ENCODE assay signal across 9 cellular contexts in the genomic region with DNA sequence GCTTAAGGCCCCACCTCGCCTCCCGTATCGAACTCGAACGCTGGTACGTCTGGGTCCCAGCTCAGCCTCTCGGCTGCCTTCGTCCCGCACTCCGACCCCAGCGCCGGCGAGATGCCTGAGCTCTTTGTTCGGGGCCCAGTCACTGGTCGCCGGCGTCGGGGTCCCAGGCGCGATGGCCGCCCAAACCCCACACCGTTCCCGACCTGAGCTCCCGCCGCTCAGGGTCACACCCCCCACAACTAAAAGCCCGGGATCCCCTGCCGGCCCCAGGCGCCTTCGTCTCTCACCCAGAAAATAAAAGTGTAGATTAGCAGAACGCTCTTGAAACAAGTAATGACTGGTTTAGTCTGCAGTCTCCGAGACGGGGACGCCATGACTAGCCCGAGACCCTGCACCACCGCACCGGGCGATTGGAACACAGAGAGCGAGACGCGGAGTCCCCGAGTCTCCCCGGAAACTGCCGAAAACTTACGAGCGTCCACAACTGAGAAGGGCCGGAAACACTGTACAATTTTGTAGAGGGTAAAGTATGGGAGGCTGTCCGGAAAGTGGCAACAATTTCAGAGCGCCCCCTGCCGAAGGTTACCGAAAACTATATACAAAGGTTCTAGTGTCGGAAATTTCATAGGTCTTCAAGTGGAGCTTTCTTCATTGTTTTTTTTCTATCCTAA. TPM values are rescaled to one million over a fixed set of nuclear protein-coding genes. Genes with fewer than 3 reads are reported as not detected.
DNase-seq lines count a peak whose midpoint lies in the region; ATAC-seq and TF ChIP-seq lines count a peak whose summit lies in the region.
"Had no signal": no experiment of that assay in that cellular context is flagged by ENCODE, and none has a peak within 500 bp of the region (broad histone marks: within the 10 kb centered on the region; RNA-seq: fewer than 3 reads in every experiment).

A gene with protein sequence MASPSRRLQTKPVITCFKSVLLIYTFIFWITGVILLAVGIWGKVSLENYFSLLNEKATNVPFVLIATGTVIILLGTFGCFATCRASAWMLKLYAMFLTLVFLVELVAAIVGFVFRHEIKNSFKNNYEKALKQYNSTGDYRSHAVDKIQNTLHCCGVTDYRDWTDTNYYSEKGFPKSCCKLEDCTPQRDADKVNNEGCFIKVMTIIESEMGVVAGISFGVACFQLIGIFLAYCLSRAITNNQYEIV (minus strand): TSS at position 486 of the 671 bp plus-strand sequence. CDS start 112 bp downstream, at position 374.

- peak within 1 kb of the TSS; percentile 93 for H3K4me3 Mint-ChIP-seq in CD8-positive, alpha-beta T cell

- H3K27me3 ChIP-seq in CD8-positive, alpha-beta T cell (ENCODE audit: insufficient read depth, low read length): no peaks in the 10 kb centered on the region
- H3K27me3 ChIP-seq in left ventricle myocardium inferior (ENCODE audit: low read depth): no peaks in the 10 kb centered on the region
- no peaks in the 10 kb centered on the region for H3K27me3 ChIP-seq in tibial artery

- DNase-seq in CD8-positive, alpha-beta T cell: peak; percentile 29 to 79 (median 68)
- peak; percentile 43 for DNase-seq in HuH-7.5 (ENCODE audit: low spot score)
- peak; percentile 80 for DNase-seq in amniotic epithelial cell (ENCODE audit: low read depth)
- peak; percentile 80 for DNase-seq in left ventricle myocardium inferior
- peak; percentile 27 to 91 (median 64) for DNase-seq in posterior cingulate gyrus
- DNase-seq in tibial artery: peak; percentile 60 to 83

- H3K9me3 ChIP-seq in CD8-positive, alpha-beta T cell (ENCODE audit: low read length): no peaks in the 10 kb centered on the region
- H3K9me3 ChIP-seq in left ventricle myocardium inferior (replicated peaks) (no peaks in the 10 kb centered on the region), tibial artery (no peaks in the 10 kb centered on the region)

- ATAC-seq in CD8-positive, alpha-beta T cell: peak; percentile 99
- ATAC-seq in GM21390 (IDR thresholded peaks at IDR 0.05; ENCODE audit: unreplicated experiment) (peak; percentile 97), SK-N-SH treated with all-trans-retinoic acid at 6 μM for 48 hours (peak; percentile 99)

- intact Hi-C loops in CD8-positive, alpha-beta T cell (cut with DNase I, micrococcal nuclease): loop anchor here in 1 of 2 experiments (2.0 kb wide), 1 partner anchor 124 kb away; no protein-coding TSS in a partner anchor
- intact Hi-C loops in left ventricle myocardium inferior (cut with micrococcal nuclease) (no loop called here), posterior cingulate gyrus (cut with DNase I) (no loop called here), tibial artery (cut with DNase I; ENCODE audit: low total_unique reads) (no loop called here)

- H3K4me1 Mint-ChIP-seq in CD8-positive, alpha-beta T cell (ENCODE audit: low read depth): peaks cover 9% of the 10 kb centered on the region

- H3K36me3 Mint-ChIP-seq in CD8-positive, alpha-beta T cell: peaks cover 2% of the 10 kb centered on the region

- H3K36me3 ChIP-seq in CD8-positive, alpha-beta T cell (ENCODE audit: insufficient read depth, low read length): no peaks in the 10 kb centered on the region
- no peaks in the 10 kb centered on the region for H3K36me3 ChIP-seq in left ventricle myocardium inferior
- no peaks in the 10 kb centered on the region for H3K36me3 ChIP-seq in tibial artery

- POLR2A ChIA-PET in CD8-positive, alpha-beta T cell (lab: Charles Lee): no interaction called here

- peak within 1 kb of the TSS; percentile 49 for H3K4me3 ChIP-seq in CD8-positive, alpha-beta T cell (ENCODE audit: low read depth, low read length)
- H3K4me3 ChIP-seq in left ventricle myocardium inferior (peak within 1 kb of the TSS; percentile 73), tibial artery (peak within 1 kb of the TSS; percentile 61 to 64)

- peak within 1 kb of the TSS; percentile 64 for H3K27ac Mint-ChIP-seq in CD8-positive, alpha-beta T cell

- H3K27ac ChIP-seq in CD8-positive, alpha-beta T cell (ENCODE audit: low read depth, low read length): peak within 1 kb of the TSS; percentile 35
- peak within 1 kb of the TSS; percentile 65 for H3K27ac ChIP-seq in left ventricle myocardium inferior (replicated peaks)
- H3K27ac ChIP-seq in tibial artery: peak within 1 kb of the TSS; percentile 66 to 75

- CTCF ChIA-PET in CD8-positive, alpha-beta T cell (lab: Charles Lee): interaction anchor here (0.9 to 1.2 kb wide), 2 partner anchors 10 to 16 kb away, joined by 3 to 4 read pairs; no protein-coding TSS in a partner anchor

- TF ChIP-seq CTCF in CD8-positive, alpha-beta T cell (IDR thresholded peaks at IDR 0.05): peak; percentile 19
- peak; percentile 63 for TF ChIP-seq CTCF in left ventricle myocardium inferior (IDR thresholded peaks at IDR 0.05; ENCODE audit: borderline replicate concordance)
- TF ChIP-seq CTCF in tibial artery (IDR thresholded peaks at IDR 0.05): peak; percentile 32 to 38

- no peaks in the 10 kb centered on the region for H3K9me3 Mint-ChIP-seq in CD8-positive, alpha-beta T cell

- H3K27me3 Mint-ChIP-seq in CD8-positive, alpha-beta T cell (ENCODE audit: low read depth): peaks cover 8% of the 10 kb centered on the region

- peaks cover 3% of the 10 kb centered on the region for H3K4me1 ChIP-seq in CD8-positive, alpha-beta T cell (ENCODE audit: insufficient read depth, low read length)
- H3K4me1 ChIP-seq in left ventricle myocardium inferior: no peaks in the 10 kb centered on the region
- peaks cover 0 to 4% (median 0%) of the 10 kb centered on the region in 4 donors for H3K4me1 ChIP-seq in tibial artery

TF ChIP-seq in SK-N-SH treated with all-trans-retinoic acid at 6 μM for 48 hours, 23 proteins besides CTCF, POLR2A, EP300 and RAD21:
- TF ChIP-seq, protein P1, sequence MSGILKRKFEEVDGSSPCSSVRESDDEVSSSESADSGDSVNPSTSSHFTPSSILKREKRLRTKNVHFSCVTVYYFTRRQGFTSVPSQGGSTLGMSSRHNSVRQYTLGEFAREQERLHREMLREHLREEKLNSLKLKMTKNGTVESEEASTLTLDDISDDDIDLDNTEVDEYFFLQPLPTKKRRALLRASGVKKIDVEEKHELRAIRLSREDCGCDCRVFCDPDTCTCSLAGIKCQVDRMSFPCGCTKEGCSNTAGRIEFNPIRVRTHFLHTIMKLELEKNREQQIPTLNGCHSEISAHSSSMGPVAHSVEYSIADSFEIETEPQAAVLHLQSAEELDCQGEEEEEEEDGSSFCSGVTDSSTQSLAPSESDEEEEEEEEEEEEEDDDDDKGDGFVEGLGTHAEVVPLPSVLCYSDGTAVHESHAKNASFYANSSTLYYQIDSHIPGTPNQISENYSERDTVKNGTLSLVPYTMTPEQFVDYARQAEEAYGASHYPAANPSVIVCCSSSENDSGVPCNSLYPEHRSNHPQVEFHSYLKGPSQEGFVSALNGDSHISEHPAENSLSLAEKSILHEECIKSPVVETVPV (CRISPR knock-in tag; IDR thresholded peaks at IDR 0.05): no peak
- TF ChIP-seq OSR1 (CRISPR knock-in tag; IDR thresholded peaks at IDR 0.05) (no peak), ZFP3 (CRISPR knock-in tag; IDR thresholded peaks at IDR 0.05) (0 out of 2 replicates have a peak, but pooled peaks have one; percentile 27), PPARA (CRISPR knock-in tag; IDR thresholded peaks at IDR 0.05; ENCODE audit: borderline replicate concordance) (no peak), ISL1 (CRISPR knock-in tag; IDR thresholded peaks at IDR 0.05) (no peak), SNAI2 (CRISPR knock-in tag; IDR thresholded peaks at IDR 0.05) (no peak)

RNA-seq across cellular contexts. Expression of the gene that starts here (rescaled TPM):
- 1 to 10 TPM; 1.2 to 1.3 TPM for total RNA-seq in CD8-positive, alpha-beta T cell
- 4.6 TPM for total RNA-seq in left ventricle myocardium inferior
- total RNA-seq: T-helper 1 cell treated with Interleukin-12 subunit alpha and Interleukin-12 subunit beta and Interleukin-4 antibody, amounts not matched to agents 30 ng/mL and 1 ng/mL, for 36 hours had no signal

Comparison
In these comparisons a context has a peak if more than half of its experiments do, and no peak if none do; other contexts are left out.
1. Peak in every context shown above with its lines: DNase-seq, ATAC-seq, H3K4me3 ChIP-seq and H3K27ac ChIP-seq.